In genomic region chr3:58617338-58617761, GRCh38 we compare ENCODE assay signal across 16 cellular contexts. TPM values are rescaled to one million over a fixed set of nuclear protein-coding genes. Genes with fewer than 3 reads are reported as not detected.
DNase-seq lines count a peak whose midpoint lies in the region; ATAC-seq, FAIRE-seq and TF ChIP-seq lines count a peak whose summit lies in the region.
"Had no signal": no experiment of that assay in that cellular context is flagged by ENCODE, and none has a peak within 500 bp of the region (broad histone marks: within the 10 kb centered on the region; RNA-seq: fewer than 3 reads in every experiment).

No MANE protein-coding gene starts in this region.

- no peak overlapping the region for H3K9ac ChIP-seq in H1 (replicated peaks in 1 of 4; ENCODE audit: extremely low read depth in 1 of 4, low read depth in 3 of 4, low read length in 3 of 4)
- no peak overlapping the region for H3K9ac ChIP-seq in mesendoderm (ENCODE audit: low read length)

- H2BK15ac ChIP-seq in H1 (ENCODE audit: low read length) = no peak overlapping the region
- H2BK15ac ChIP-seq in mesendoderm (replicated peaks; ENCODE audit: low read depth) = no peak overlapping the region

- no peak for ATAC-seq in HG03354 (IDR thresholded peaks at IDR 0.05; ENCODE audit: poor library complexity, severe bottlenecking, unreplicated experiment)
- ATAC-seq: stimulated activated effector memory CD8-positive, alpha-beta T cell treated with anti-CD3 and anti-CD28 coated beads, Interleukin-12 subunit alpha, Interleukin-12 subunit beta, amount 100 ng/mL, for 72 hours had no signal

- H3K18ac ChIP-seq in H1 (ENCODE audit: extremely low read depth, low read length) = no peak overlapping the region; the same call in 1 of the 2 replicates
- H3K18ac ChIP-seq in mesendoderm (ENCODE audit: low read length) = no peak overlapping the region

- H3K56ac ChIP-seq in H1 (replicated peaks; ENCODE audit: insufficient read length, low read depth, low read length) (no peak overlapping the region), mesendoderm (ENCODE audit: low read length) (no peak overlapping the region)

- H3K4me3 ChIP-seq in HEK293 (ENCODE audit: low read depth, low read length) = no peak overlapping the region
- no peak overlapping the region; a peak in 1 of 8 replicates for H3K4me3 ChIP-seq in H1 (ENCODE audit: extremely low read depth in 1 of 4, insufficient read depth in 2 of 4, low read depth in 3 of 4, low read length in 4 of 4)
- H3K4me3 ChIP-seq in mesendoderm (ENCODE audit: low read length) = no peak overlapping the region
- H3K4me3 ChIP-seq: SK-N-MC had no signal

- no peak overlapping the region for H3K27ac Mint-ChIP-seq in activated CD4-positive, alpha-beta memory T cell treated with anti-CD3 and anti-CD28 coated beads for 36 hours
- no peak overlapping the region for H3K27ac Mint-ChIP-seq in activated naive CD4-positive, alpha-beta T cell treated with anti-CD3 and anti-CD28 coated beads for 36 hours
- H3K27ac Mint-ChIP-seq: activated CD4-positive, alpha-beta memory T cell treated with anti-CD3 and anti-CD28 coated beads, Interleukin-2, amount 10 ng/mL, durations not matched to agents 7 days and 5 days; activated T-helper 1 cell treated with anti-CD3 and anti-CD28 coated beads, Interleukin-12 subunit alpha, Interleukin-12 subunit beta, Interleukin-2, Interleukin-4 antibody, amounts not matched to agents 30 ng/mL and 10 ng/mL and 1 ng/mL, durations not matched to agents 14 hours and 24 hours and 36 hours; stimulated activated effector memory CD8-positive, alpha-beta T cell treated with anti-CD3 and anti-CD28 coated beads, Interleukin-12 subunit alpha, Interleukin-12 subunit beta, amount 100 ng/mL, for 72 hours had no signal

- no peak for TF ChIP-seq CTCF in HEK293 (tag by site-specific recombination; IDR thresholded peaks at IDR 0.05)
- TF ChIP-seq CTCF in H1 (IDR thresholded peaks at IDR 0.05; ENCODE audit: control extremely low read depth in 1 of 3, insufficient read depth in 1 of 3, low read depth in 1 of 3, low read length in 3 of 3) = no peak

- H2AFZ ChIP-seq in H1 (ENCODE audit: low read length) = peak overlapping the region; percentile 91

- no peaks in the 10 kb centered on the region for H3K36me3 Mint-ChIP-seq in activated CD4-positive, alpha-beta memory T cell treated with anti-CD3 and anti-CD28 coated beads for 36 hours
- H3K36me3 Mint-ChIP-seq in activated naive CD4-positive, alpha-beta T cell treated with anti-CD3 and anti-CD28 coated beads for 36 hours (ENCODE audit: low read depth) = no peaks in the 10 kb centered on the region
- H3K36me3 Mint-ChIP-seq: stimulated activated effector memory CD8-positive, alpha-beta T cell treated with anti-CD3 and anti-CD28 coated beads, Interleukin-12 subunit alpha, Interleukin-12 subunit beta, amount 100 ng/mL, for 72 hours had no signal

- POLR2A ChIA-PET in HEK293 (lab: Yijun Ruan, JAX) = no interaction called here
- POLR2A ChIA-PET in H1 (lab: Charles Lee; ENCODE audit: partially characterized antibody) = interaction anchor here (1.1 to 1.2 kb wide), 2 partner anchors 36 to 50 kb away, joined by 3 to 4 read pairs; no protein-coding TSS in a partner anchor
- POLR2A ChIA-PET in activated CD4-positive, alpha-beta memory T cell treated with anti-CD3 and anti-CD28 coated beads for 36 hours (lab: Charles Lee) = no interaction called here

- H3K36me3 ChIP-seq in HEK293 (ENCODE audit: control insufficient read depth in 2 of 2, insufficient read depth in 1 of 2, low read length in 2 of 2) = no peaks in the 10 kb centered on the region
- no peaks in the 10 kb centered on the region for H3K36me3 ChIP-seq in H1 (ENCODE audit: control insufficient read depth in 2 of 4, insufficient read depth in 4 of 4, low read length in 3 of 4)
- no peaks in the 10 kb centered on the region for H3K36me3 ChIP-seq in mesendoderm (ENCODE audit: control insufficient read depth, insufficient read depth, low read length)

- H3K23ac ChIP-seq in H1 (ENCODE audit: insufficient read length) (no peak overlapping the region), mesendoderm (ENCODE audit: low read length) (no peak overlapping the region)

- DNase-seq in H1 (ENCODE audit: low read depth in 1 of 2, low spot score in 2 of 2) = no peak
- DNase-seq in mesendoderm = peak; percentile 68
- peak; percentile 32 for DNase-seq in smooth muscle cell of the brain vasculature (ENCODE audit: low read depth, low spot score)
- DNase-seq in activated CD4-positive, alpha-beta memory T cell treated with anti-CD3 and anti-CD28 coated beads for 36 hours = no peak
- DNase-seq in activated naive CD4-positive, alpha-beta T cell treated with anti-CD3 and anti-CD28 coated beads for 36 hours = no peak
- no peak for DNase-seq in NCI-H524 treated with DMSO at 0.1 percent for 48 hours (lab: John Stamatoyannopoulos, UW)
- DNase-seq: activated CD4-positive, alpha-beta memory T cell treated with anti-CD3 and anti-CD28 coated beads, Interleukin-2, amount 10 ng/mL, durations not matched to agents 7 days and 5 days; effector CD4-positive, alpha-beta T cell; GF-D8; kidney glomerular epithelial cell; NCI-H345 had no signal

- no peak overlapping the region for H2BK12ac ChIP-seq in H1 (ENCODE audit: low read depth, low read length)

- no peak overlapping the region for H2BK20ac ChIP-seq in H1 (ENCODE audit: low read length)

- H4K8ac ChIP-seq in H1 (ENCODE audit: extremely low read depth, insufficient read depth, low read length) (peak overlapping the region; percentile 84; the same call in 1 of the 2 replicates), mesendoderm (ENCODE audit: low read depth, low read length) (no peak overlapping the region)

- no peak overlapping the region for H2AK5ac ChIP-seq in H1 (ENCODE audit: low read depth, low read length)
- H2AK5ac ChIP-seq in mesendoderm (ENCODE audit: low read length) = no peak overlapping the region

- H3K79me1 ChIP-seq in H1 (ENCODE audit: low read depth, low read length) = no peaks in the 10 kb centered on the region
- no peaks in the 10 kb centered on the region for H3K79me1 ChIP-seq in mesendoderm (ENCODE audit: low read length)

- no peaks in the 10 kb centered on the region for H3K4me1 Mint-ChIP-seq in activated CD4-positive, alpha-beta memory T cell treated with anti-CD3 and anti-CD28 coated beads for 36 hours (ENCODE audit: low read depth)
- H3K4me1 Mint-ChIP-seq in activated naive CD4-positive, alpha-beta T cell treated with anti-CD3 and anti-CD28 coated beads for 36 hours (ENCODE audit: low read depth) = no peaks in the 10 kb centered on the region
- H3K4me1 Mint-ChIP-seq: activated CD4-positive, alpha-beta memory T cell treated with anti-CD3 and anti-CD28 coated beads, Interleukin-2, amount 10 ng/mL, durations not matched to agents 7 days and 5 days; stimulated activated effector memory CD8-positive, alpha-beta T cell treated with anti-CD3 and anti-CD28 coated beads, Interleukin-12 subunit alpha, Interleukin-12 subunit beta, amount 100 ng/mL, for 72 hours had no signal

- CTCF ChIA-PET in HEK293 (lab: Yijun Ruan, JAX) (interaction anchor here (0.6 to 3.3 kb wide), 4 partner anchors 20 to 51 kb away, joined by 3 to 22 read pairs (median 4); no protein-coding TSS in a partner anchor), H1 (lab: Charles Lee; ENCODE audit: partially characterized antibody) (interaction anchor here (0.5 to 4.9 kb wide), 11 partner anchors 9 to 473 kb away, joined by 3 to 48 read pairs (median 5); no protein-coding TSS in a partner anchor)
- CTCF ChIA-PET in activated CD4-positive, alpha-beta memory T cell treated with anti-CD3 and anti-CD28 coated beads for 36 hours (lab: Charles Lee) = interaction anchor here (1.6 kb wide), 1 partner anchor 13 kb away, joined by 7 read pairs; no protein-coding TSS in a partner anchor
- CTCF ChIA-PET in activated naive CD4-positive, alpha-beta T cell treated with anti-CD3 and anti-CD28 coated beads for 36 hours (lab: Charles Lee) = interaction anchor here (0.5 to 3.2 kb wide), 3 partner anchors 46 to 850 kb away, joined by 3 to 17 read pairs (median 3); no protein-coding TSS in a partner anchor

- no peaks in the 10 kb centered on the region for H3K9me3 ChIP-seq in HEK293 (ENCODE audit: control insufficient read depth, insufficient read depth, low read depth, low read length)
- H3K9me3 ChIP-seq in H1 (ENCODE audit: insufficient read depth in 2 of 2, low read depth in 1 of 2, low read length in 1 of 2) = no peaks in the 10 kb centered on the region

- H3K23me2 ChIP-seq in H1 (ENCODE audit: low read depth, low read length) = peaks cover 3% of the 10 kb centered on the region; the same call in 1 of the 2 replicates

- no peak overlapping the region for H2BK120ac ChIP-seq in H1 (replicated peaks; ENCODE audit: low read depth, low read length)
- H2BK120ac ChIP-seq in mesendoderm (ENCODE audit: low read depth, low read length) = no peak overlapping the region

- H3K14ac ChIP-seq in H1 (ENCODE audit: insufficient read length) = no peak overlapping the region

- 76% methylated on average over 8 of the region's 8 CpGs; no CpG with 5 or more reads in 1 of the 2 experiments for WGBS in H1 (ENCODE audit: extremely low coverage in 1 of 2, insufficient coverage in 1 of 2, insufficient read length in 1 of 2, insufficient replicate concordance in 2 of 2, low coverage in 1 of 2, low lambda C conversion rate in 2 of 2, missing lambda C conversion rate in 1 of 2), 2 experiments
- no CpG with 5 or more reads among the region's 8 CpGs for WGBS in mesendoderm (ENCODE audit: extremely low coverage, insufficient coverage, low lambda C conversion rate)

- H3K27ac ChIP-seq in HEK293 (ENCODE audit: extremely low read depth, low read depth, low read length) (no peak overlapping the region), H1 (ENCODE audit: low read depth, low read length) (no peak overlapping the region), mesendoderm (ENCODE audit: low read depth, low read length) (no peak overlapping the region)
- H3K27ac ChIP-seq: SK-N-MC had no signal

- peaks cover 2% of the 10 kb centered on the region for H3K27me3 Mint-ChIP-seq in activated CD4-positive, alpha-beta memory T cell treated with anti-CD3 and anti-CD28 coated beads for 36 hours
- no peaks in the 10 kb centered on the region for H3K27me3 Mint-ChIP-seq in activated naive CD4-positive, alpha-beta T cell treated with anti-CD3 and anti-CD28 coated beads for 36 hours (ENCODE audit: low read depth)

- no peak overlapping the region for H4K91ac ChIP-seq in H1 (replicated peaks; ENCODE audit: insufficient read length, low read length)

- TF ChIP-seq RAD21 in H1 (IDR thresholded peaks at IDR 0.05 in 1 of 2, conservative IDR thresholded peaks at IDR 0.05 in 1 of 2; ENCODE audit: low read depth in 2 of 2, low read length in 2 of 2) = no peak

- no peaks in the 10 kb centered on the region for H3K9me3 Mint-ChIP-seq in activated CD4-positive, alpha-beta memory T cell treated with anti-CD3 and anti-CD28 coated beads for 36 hours
- no peaks in the 10 kb centered on the region for H3K9me3 Mint-ChIP-seq in activated naive CD4-positive, alpha-beta T cell treated with anti-CD3 and anti-CD28 coated beads for 36 hours
- H3K9me3 Mint-ChIP-seq: activated CD4-positive, alpha-beta memory T cell treated with anti-CD3 and anti-CD28 coated beads, Interleukin-2, amount 10 ng/mL, durations not matched to agents 7 days and 5 days; activated T-helper 1 cell treated with anti-CD3 and anti-CD28 coated beads, Interleukin-12 subunit alpha, Interleukin-12 subunit beta, Interleukin-2, Interleukin-4 antibody, amounts not matched to agents 30 ng/mL and 10 ng/mL and 1 ng/mL, durations not matched to agents 14 hours and 24 hours and 36 hours; stimulated activated effector memory CD8-positive, alpha-beta T cell treated with anti-CD3 and anti-CD28 coated beads, Interleukin-12 subunit alpha, Interleukin-12 subunit beta, amount 100 ng/mL, for 72 hours had no signal

- TF ChIP-seq EP300 in H1 (IDR thresholded peaks at IDR 0.05; ENCODE audit: borderline replicate concordance in 1 of 2, low read depth in 2 of 2, low read length in 2 of 2) = no peak

- H3K4me1 ChIP-seq in HEK293 (ENCODE audit: control insufficient read depth, insufficient read depth, low read length) (no peaks in the 10 kb centered on the region), H1 (replicated peaks in 1 of 4; ENCODE audit: control insufficient read depth in 3 of 4, insufficient read depth in 4 of 4, low read length in 3 of 4) (peaks cover 0 to 4% (median 0%) of the 10 kb centered on the region in 4 experiments; a peak in 1 of 7 replicates), mesendoderm (ENCODE audit: control insufficient read depth, low read depth, low read length) (peaks cover 1% of the 10 kb centered on the region)

- no peak overlapping the region for H3K4me3 Mint-ChIP-seq in activated CD4-positive, alpha-beta memory T cell treated with anti-CD3 and anti-CD28 coated beads for 36 hours
- no peak overlapping the region for H3K4me3 Mint-ChIP-seq in activated naive CD4-positive, alpha-beta T cell treated with anti-CD3 and anti-CD28 coated beads for 36 hours
- H3K4me3 Mint-ChIP-seq: activated CD4-positive, alpha-beta memory T cell treated with anti-CD3 and anti-CD28 coated beads, Interleukin-2, amount 10 ng/mL, durations not matched to agents 7 days and 5 days; activated T-helper 1 cell treated with anti-CD3 and anti-CD28 coated beads, Interleukin-12 subunit alpha, Interleukin-12 subunit beta, Interleukin-2, Interleukin-4 antibody, amounts not matched to agents 30 ng/mL and 10 ng/mL and 1 ng/mL, durations not matched to agents 14 hours and 24 hours and 36 hours; stimulated activated effector memory CD8-positive, alpha-beta T cell treated with anti-CD3 and anti-CD28 coated beads, Interleukin-12 subunit alpha, Interleukin-12 subunit beta, amount 100 ng/mL, for 72 hours had no signal

- intact Hi-C loops in activated CD4-positive, alpha-beta memory T cell treated with anti-CD3 and anti-CD28 coated beads for 36 hours (cut with micrococcal nuclease) = no loop called here
- intact Hi-C loops in activated naive CD4-positive, alpha-beta T cell treated with anti-CD3 and anti-CD28 coated beads for 36 hours (cut with micrococcal nuclease) = no loop called here

- no peak for FAIRE-seq in H1 (lab: Jason Lieb, UNC)

- H3K27me3 ChIP-seq in H1 (replicated peaks in 1 of 4; ENCODE audit: control insufficient read depth in 3 of 4, extremely low read depth in 1 of 4, insufficient read depth in 3 of 4, low read length in 3 of 4) (no peaks in the 10 kb centered on the region), mesendoderm (ENCODE audit: insufficient read depth, low read length, poor library complexity) (no peaks in the 10 kb centered on the region)

- H2BK5ac ChIP-seq in H1 (ENCODE audit: low read depth, low read length) (no peak overlapping the region), mesendoderm (ENCODE audit: low read length) (no peak overlapping the region)

- TF ChIP-seq POLR2A in H1 (IDR thresholded peaks at IDR 0.05; ENCODE audit: control extremely low read depth in 1 of 2, low read depth in 2 of 2, low read length in 2 of 2) = no peak

- H3K4me2 ChIP-seq in H1 (ENCODE audit: insufficient read depth in 1 of 2, low read depth in 2 of 2, low read length in 2 of 2) (peak overlapping the region in 1 of 2 experiments; percentile 40; a peak in 2 of 4 replicates), mesendoderm (ENCODE audit: low read length) (no peak overlapping the region)

- no peak overlapping the region for H3K4ac ChIP-seq in H1 (replicated peaks; ENCODE audit: insufficient read length, low read depth, low read length)
- no peak overlapping the region for H3K4ac ChIP-seq in mesendoderm (ENCODE audit: low read depth, low read length)

- no peaks in the 10 kb centered on the region for H4K20me1 ChIP-seq in H1 (replicated peaks in 1 of 2; ENCODE audit: control insufficient read depth in 1 of 2, insufficient read depth in 2 of 2, low read length in 2 of 2)

- peak overlapping the region; percentile 45 for H4K5ac ChIP-seq in H1 (ENCODE audit: insufficient read length, low read depth, low read length)
- H4K5ac ChIP-seq in mesendoderm (ENCODE audit: low read length) = no peak overlapping the region

- no peaks in the 10 kb centered on the region for H3K79me2 ChIP-seq in H1 (ENCODE audit: control insufficient read depth in 1 of 2, insufficient read depth in 2 of 2, low read length in 2 of 2)
- no peaks in the 10 kb centered on the region for H3K79me2 ChIP-seq in mesendoderm (ENCODE audit: control insufficient read depth, insufficient read depth, low read length)

RNA-seq across cellular contexts. Expression of gene FAM107A, which starts 40.2 kb away (rescaled TPM):
- 0.57 and 0.65 TPM in 2 replicates for total RNA-seq in H1 (2021; fragmentation: NEBNext Ultra II Directional; extraction: Animal tissue kit (Norgen Biotek cat#: 25700))
- 0.51 and 1.1 TPM in 2 replicates for polyA plus RNA-seq in H1 (2011; rRNA removed)
- 0.83 TPM for polyA plus RNA-seq in H1 (2011; cell fraction: cytosol; rRNA removed)
- polyA plus RNA-seq in H1 (2011; cell fraction: nucleus; rRNA removed) = 0.61 TPM
- 0.16 to 0.23 TPM (median 0.22 TPM) in 4 replicates for polyA plus RNA-seq in H1 (2012, experiment 1 of 2)
- 0.33 TPM for polyA plus RNA-seq in H1 (2012, experiment 2 of 2)
- 0.53 TPM for polyA plus RNA-seq in H1 (2013, experiment 1 of 2)
- polyA plus RNA-seq in H1 (2013, experiment 2 of 2) = 0.50 TPM
- polyA minus RNA-seq in H1 (2011; rRNA and poly(A)+ RNA removed) = 0.05 and 0.60 TPM in 2 replicates
- polyA minus RNA-seq in H1 (2011; cell fraction: cytosol; rRNA and poly(A)+ RNA removed) = 1.0 TPM
- 0.40 TPM for polyA minus RNA-seq in H1 (2011; cell fraction: nucleus; rRNA and poly(A)+ RNA removed)
- 0.63 TPM for polyA plus RNA-seq in mesendoderm (2013, experiment 1 of 2)
- 0.76 TPM for polyA plus RNA-seq in mesendoderm (2013, experiment 2 of 2)
- not detected for total RNA-seq in activated CD4-positive, alpha-beta memory T cell treated with anti-CD3 and anti-CD28 coated beads for 36 hours
- total RNA-seq in activated naive CD4-positive, alpha-beta T cell treated with anti-CD3 and anti-CD28 coated beads for 36 hours = not detected
- total RNA-seq: activated CD4-positive, alpha-beta memory T cell treated with anti-CD3 and anti-CD28 coated beads, Interleukin-2, amount 10 ng/mL, durations not matched to agents 7 days and 5 days; activated T-helper 1 cell treated with anti-CD3 and anti-CD28 coated beads, Interleukin-12 subunit alpha, Interleukin-12 subunit beta, Interleukin-2, Interleukin-4 antibody, amounts not matched to agents 30 ng/mL and 10 ng/mL and 1 ng/mL, durations not matched to agents 14 hours and 24 hours and 36 hours had no signal

RNA-seq across cellular contexts. Expression of gene FAM3D, which starts 49.2 kb away (rescaled TPM):
- total RNA-seq in H1 (2021; fragmentation: NEBNext Ultra II Directional; extraction: Animal tissue kit (Norgen Biotek cat#: 25700)) = not detected in 2 replicates
- 0.08 TPM in 1 of 2 replicates, not detected in the other for polyA plus RNA-seq in H1 (2011; rRNA removed)
- polyA plus RNA-seq in H1 (2011; cell fraction: cytosol; rRNA removed) = not detected
- 0.09 TPM for polyA plus RNA-seq in H1 (2011; cell fraction: nucleus; rRNA removed)
- polyA plus RNA-seq in H1 (2012, experiment 1 of 2) = not detected in 4 replicates
- polyA plus RNA-seq in H1 (2012, experiment 2 of 2) = not detected
- not detected for polyA plus RNA-seq in H1 (2013, experiment 1 of 2)
- polyA plus RNA-seq in H1 (2013, experiment 2 of 2) = 0.07 TPM
- polyA minus RNA-seq in H1 (2011; rRNA and poly(A)+ RNA removed) = not detected in 2 replicates
- not detected for polyA minus RNA-seq in H1 (2011; cell fraction: cytosol; rRNA and poly(A)+ RNA removed)
- not detected for polyA minus RNA-seq in H1 (2011; cell fraction: nucleus; rRNA and poly(A)+ RNA removed)
- 0.07 TPM for polyA plus RNA-seq in mesendoderm (2013, experiment 1 of 2)
- 0.04 TPM for polyA plus RNA-seq in mesendoderm (2013, experiment 2 of 2)
- not detected for total RNA-seq in activated CD4-positive, alpha-beta memory T cell treated with anti-CD3 and anti-CD28 coated beads for 36 hours
- total RNA-seq in activated naive CD4-positive, alpha-beta T cell treated with anti-CD3 and anti-CD28 coated beads for 36 hours = not detected
- total RNA-seq: activated CD4-positive, alpha-beta memory T cell treated with anti-CD3 and anti-CD28 coated beads, Interleukin-2, amount 10 ng/mL, durations not matched to agents 7 days and 5 days; activated T-helper 1 cell treated with anti-CD3 and anti-CD28 coated beads, Interleukin-12 subunit alpha, Interleukin-12 subunit beta, Interleukin-2, Interleukin-4 antibody, amounts not matched to agents 30 ng/mL and 10 ng/mL and 1 ng/mL, durations not matched to agents 14 hours and 24 hours and 36 hours had no signal

Comparison
In these comparisons a context has a peak if more than half of its experiments do, and no peak if none do; other contexts are left out.
1. DNase-seq: peak in mesendoderm (single experiment) and smooth muscle cell of the brain vasculature (single experiment); none in H1 (0 of 2), activated CD4-positive, alpha-beta memory T cell treated with anti-CD3 and anti-CD28 coated beads for 36 hours (single experiment), activated naive CD4-positive, alpha-beta T cell treated with anti-CD3 and anti-CD28 coated beads for 36 hours (single experiment) and NCI-H524 treated with DMSO at 0.1 percent for 48 hours (single experiment).